Comparison of ENCODE assay signal across 1 cellular context in genomic region chr14:101072945-101073597, GRCh38.
TF ChIP-seq lines count a peak whose summit lies in the region.

No MANE protein-coding gene starts in this region.

TF ChIP-seq in SK-N-SH, 30 proteins besides CTCF, POLR2A, EP300 and RAD21 (continued from another document):
- TF ChIP-seq, protein P1, sequence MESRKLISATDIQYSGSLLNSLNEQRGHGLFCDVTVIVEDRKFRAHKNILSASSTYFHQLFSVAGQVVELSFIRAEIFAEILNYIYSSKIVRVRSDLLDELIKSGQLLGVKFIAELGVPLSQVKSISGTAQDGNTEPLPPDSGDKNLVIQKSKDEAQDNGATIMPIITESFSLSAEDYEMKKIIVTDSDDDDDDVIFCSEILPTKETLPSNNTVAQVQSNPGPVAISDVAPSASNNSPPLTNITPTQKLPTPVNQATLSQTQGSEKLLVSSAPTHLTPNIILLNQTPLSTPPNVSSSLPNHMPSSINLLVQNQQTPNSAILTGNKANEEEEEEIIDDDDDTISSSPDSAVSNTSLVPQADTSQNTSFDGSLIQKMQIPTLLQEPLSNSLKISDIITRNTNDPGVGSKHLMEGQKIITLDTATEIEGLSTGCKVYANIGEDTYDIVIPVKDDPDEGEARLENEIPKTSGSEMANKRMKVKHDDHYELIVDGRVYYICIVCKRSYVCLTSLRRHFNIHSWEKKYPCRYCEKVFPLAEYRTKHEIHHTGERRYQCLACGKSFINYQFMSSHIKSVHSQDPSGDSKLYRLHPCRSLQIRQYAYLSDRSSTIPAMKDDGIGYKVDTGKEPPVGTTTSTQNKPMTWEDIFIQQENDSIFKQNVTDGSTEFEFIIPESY (IDR thresholded peaks at IDR 0.05; ENCODE audit: borderline replicate concordance, low read depth): no peak
- TF ChIP-seq TAF1 (IDR thresholded peaks at IDR 0.05; ENCODE audit: borderline replicate concordance, low read depth, low read length) (no peak), POLR2AphosphoS5 (IDR thresholded peaks at IDR 0.05; ENCODE audit: low read depth, low read length) (no peak), TCF12 (IDR thresholded peaks at IDR 0.05) (peak; percentile 47), FOSL2 (IDR thresholded peaks at IDR 0.05; ENCODE audit: borderline replicate concordance, low read depth) (peak; percentile 90)
